Comparison of ENCODE assay signal across 1 cellular context in the genomic region with DNA sequence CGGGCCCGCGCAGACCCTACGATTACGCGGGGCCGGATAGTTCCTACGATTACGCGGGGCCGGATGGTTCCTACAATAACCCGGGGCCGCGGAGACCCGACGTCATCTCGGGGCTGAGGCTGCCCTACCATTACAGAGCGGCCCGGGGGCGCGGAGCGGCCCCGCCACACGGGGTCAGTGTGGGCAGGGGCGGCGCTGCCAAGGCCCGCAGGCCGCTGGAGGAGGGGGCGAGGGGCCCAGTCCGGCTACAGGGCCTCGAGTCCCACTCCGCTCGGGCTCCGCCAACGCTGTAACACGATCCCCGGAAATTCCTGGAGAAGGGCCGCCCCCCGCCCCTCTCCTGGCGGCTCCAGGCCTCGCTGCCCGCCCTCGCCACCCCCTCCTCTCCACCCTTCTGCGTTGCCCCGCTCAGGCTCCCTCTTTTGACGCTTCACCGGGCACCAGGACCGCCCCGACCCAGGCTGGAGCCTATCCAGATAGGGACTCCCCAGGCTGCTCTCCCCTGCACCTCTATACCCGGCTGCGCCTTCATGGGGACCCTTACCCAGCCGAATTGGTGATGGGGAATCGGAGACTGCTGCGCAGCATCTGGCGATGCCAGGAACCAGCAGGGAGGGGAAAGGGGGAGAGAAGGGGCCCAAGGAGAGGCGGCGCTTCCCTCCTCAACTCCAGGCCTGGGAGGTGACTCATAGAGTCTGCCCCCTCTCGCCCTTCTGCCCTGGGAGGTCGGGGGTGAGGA.
TF ChIP-seq lines count a peak whose summit lies in the region.

A gene with protein sequence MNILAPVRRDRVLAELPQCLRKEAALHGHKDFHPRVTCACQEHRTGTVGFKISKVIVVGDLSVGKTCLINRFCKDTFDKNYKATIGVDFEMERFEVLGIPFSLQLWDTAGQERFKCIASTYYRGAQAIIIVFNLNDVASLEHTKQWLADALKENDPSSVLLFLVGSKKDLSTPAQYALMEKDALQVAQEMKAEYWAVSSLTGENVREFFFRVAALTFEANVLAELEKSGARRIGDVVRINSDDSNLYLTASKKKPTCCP (minus strand): TSS at position 291 of the 739 bp plus-strand sequence. CDS start 602 bp downstream, outside the sequence.

TF ChIP-seq in HEK293, 187 proteins besides CTCF, POLR2A, EP300 and RAD21 (continued from another document):
- TF ChIP-seq, protein P1, sequence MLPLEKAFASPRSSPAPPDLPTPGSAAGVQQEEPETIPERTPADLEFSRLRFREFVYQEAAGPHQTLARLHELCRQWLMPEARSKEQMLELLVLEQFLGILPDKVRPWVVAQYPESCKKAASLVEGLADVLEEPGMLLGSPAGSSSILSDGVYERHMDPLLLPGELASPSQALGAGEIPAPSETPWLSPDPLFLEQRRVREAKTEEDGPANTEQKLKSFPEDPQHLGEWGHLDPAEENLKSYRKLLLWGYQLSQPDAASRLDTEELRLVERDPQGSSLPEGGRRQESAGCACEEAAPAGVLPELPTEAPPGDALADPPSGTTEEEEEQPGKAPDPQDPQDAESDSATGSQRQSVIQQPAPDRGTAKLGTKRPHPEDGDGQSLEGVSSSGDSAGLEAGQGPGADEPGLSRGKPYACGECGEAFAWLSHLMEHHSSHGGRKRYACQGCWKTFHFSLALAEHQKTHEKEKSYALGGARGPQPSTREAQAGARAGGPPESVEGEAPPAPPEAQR (tag by site-specific recombination; IDR thresholded peaks at IDR 0.05) = no peak
- no peak for TF ChIP-seq ZNF221 (tag by site-specific recombination; IDR thresholded peaks at IDR 0.05; ENCODE audit: borderline replicate concordance)
- TF ChIP-seq BCL11A (tag by site-specific recombination; IDR thresholded peaks at IDR 0.05; ENCODE audit: low read depth) = peak; percentile 86
- TF ChIP-seq ZNF670 (tag by site-specific recombination; IDR thresholded peaks at IDR 0.05; ENCODE audit: low read depth) = no peak
- no peak for TF ChIP-seq ZNF302 (tag by site-specific recombination; IDR thresholded peaks at IDR 0.05; ENCODE audit: low read depth)
- TF ChIP-seq WT1 (tag by site-specific recombination; IDR thresholded peaks at IDR 0.05) = peak; percentile 76; the same call in 1 of the 2 replicates
- TF ChIP-seq GLIS2 (tag by site-specific recombination; IDR thresholded peaks at IDR 0.05) = peak; percentile 95
- TF ChIP-seq, protein P2, sequence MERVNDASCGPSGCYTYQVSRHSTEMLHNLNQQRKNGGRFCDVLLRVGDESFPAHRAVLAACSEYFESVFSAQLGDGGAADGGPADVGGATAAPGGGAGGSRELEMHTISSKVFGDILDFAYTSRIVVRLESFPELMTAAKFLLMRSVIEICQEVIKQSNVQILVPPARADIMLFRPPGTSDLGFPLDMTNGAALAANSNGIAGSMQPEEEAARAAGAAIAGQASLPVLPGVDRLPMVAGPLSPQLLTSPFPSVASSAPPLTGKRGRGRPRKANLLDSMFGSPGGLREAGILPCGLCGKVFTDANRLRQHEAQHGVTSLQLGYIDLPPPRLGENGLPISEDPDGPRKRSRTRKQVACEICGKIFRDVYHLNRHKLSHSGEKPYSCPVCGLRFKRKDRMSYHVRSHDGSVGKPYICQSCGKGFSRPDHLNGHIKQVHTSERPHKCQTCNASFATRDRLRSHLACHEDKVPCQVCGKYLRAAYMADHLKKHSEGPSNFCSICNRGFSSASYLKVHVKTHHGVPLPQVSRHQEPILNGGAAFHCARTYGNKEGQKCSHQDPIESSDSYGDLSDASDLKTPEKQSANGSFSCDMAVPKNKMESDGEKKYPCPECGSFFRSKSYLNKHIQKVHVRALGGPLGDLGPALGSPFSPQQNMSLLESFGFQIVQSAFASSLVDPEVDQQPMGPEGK (tag by site-specific recombination; IDR thresholded peaks at IDR 0.05) = peak; percentile 80
- TF ChIP-seq, protein P3, sequence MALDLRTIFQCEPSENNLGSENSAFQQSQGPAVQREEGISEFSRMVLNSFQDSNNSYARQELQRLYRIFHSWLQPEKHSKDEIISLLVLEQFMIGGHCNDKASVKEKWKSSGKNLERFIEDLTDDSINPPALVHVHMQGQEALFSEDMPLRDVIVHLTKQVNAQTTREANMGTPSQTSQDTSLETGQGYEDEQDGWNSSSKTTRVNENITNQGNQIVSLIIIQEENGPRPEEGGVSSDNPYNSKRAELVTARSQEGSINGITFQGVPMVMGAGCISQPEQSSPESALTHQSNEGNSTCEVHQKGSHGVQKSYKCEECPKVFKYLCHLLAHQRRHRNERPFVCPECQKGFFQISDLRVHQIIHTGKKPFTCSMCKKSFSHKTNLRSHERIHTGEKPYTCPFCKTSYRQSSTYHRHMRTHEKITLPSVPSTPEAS (tag by site-specific recombination; IDR thresholded peaks at IDR 0.05) = 0 out of 2 replicates have a peak, but pooled peaks have one; percentile 25
- TF ChIP-seq ZBTB8A (tag by site-specific recombination; IDR thresholded peaks at IDR 0.05) = peak; percentile 92
- TF ChIP-seq YY1 (tag by site-specific recombination; IDR thresholded peaks at IDR 0.05) = peak; percentile 41; the same call in 1 of the 2 replicates
- TF ChIP-seq KLF8 (tag by site-specific recombination; IDR thresholded peaks at IDR 0.05) = peak; percentile 61
- TF ChIP-seq, protein P4, sequence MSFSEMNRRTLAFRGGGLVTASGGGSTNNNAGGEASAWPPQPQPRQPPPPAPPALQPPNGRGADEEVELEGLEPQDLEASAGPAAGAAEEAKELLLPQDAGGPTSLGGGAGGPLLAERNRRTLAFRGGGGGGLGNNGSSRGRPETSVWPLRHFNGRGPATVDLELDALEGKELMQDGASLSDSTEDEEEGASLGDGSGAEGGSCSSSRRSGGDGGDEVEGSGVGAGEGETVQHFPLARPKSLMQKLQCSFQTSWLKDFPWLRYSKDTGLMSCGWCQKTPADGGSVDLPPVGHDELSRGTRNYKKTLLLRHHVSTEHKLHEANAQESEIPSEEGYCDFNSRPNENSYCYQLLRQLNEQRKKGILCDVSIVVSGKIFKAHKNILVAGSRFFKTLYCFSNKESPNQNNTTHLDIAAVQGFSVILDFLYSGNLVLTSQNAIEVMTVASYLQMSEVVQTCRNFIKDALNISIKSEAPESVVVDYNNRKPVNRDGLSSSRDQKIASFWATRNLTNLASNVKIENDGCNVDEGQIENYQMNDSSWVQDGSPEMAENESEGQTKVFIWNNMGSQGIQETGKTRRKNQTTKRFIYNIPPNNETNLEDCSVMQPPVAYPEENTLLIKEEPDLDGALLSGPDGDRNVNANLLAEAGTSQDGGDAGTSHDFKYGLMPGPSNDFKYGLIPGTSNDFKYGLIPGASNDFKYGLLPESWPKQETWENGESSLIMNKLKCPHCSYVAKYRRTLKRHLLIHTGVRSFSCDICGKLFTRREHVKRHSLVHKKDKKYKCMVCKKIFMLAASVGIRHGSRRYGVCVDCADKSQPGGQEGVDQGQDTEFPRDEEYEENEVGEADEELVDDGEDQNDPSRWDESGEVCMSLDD (tag by site-specific recombination; IDR thresholded peaks at IDR 0.05) = peak; percentile 83; the same call in 1 of the 2 replicates
- TF ChIP-seq EGR2 (tag by site-specific recombination; IDR thresholded peaks at IDR 0.05; ENCODE audit: low read depth) = peak; percentile 91
- peak; percentile 13; the same call in 1 of the 2 replicates for TF ChIP-seq PRDM1 (tag by site-specific recombination; IDR thresholded peaks at IDR 0.05)
- no peak for TF ChIP-seq OSR2 (tag by site-specific recombination; IDR thresholded peaks at IDR 0.05)
- TF ChIP-seq, protein P5, sequence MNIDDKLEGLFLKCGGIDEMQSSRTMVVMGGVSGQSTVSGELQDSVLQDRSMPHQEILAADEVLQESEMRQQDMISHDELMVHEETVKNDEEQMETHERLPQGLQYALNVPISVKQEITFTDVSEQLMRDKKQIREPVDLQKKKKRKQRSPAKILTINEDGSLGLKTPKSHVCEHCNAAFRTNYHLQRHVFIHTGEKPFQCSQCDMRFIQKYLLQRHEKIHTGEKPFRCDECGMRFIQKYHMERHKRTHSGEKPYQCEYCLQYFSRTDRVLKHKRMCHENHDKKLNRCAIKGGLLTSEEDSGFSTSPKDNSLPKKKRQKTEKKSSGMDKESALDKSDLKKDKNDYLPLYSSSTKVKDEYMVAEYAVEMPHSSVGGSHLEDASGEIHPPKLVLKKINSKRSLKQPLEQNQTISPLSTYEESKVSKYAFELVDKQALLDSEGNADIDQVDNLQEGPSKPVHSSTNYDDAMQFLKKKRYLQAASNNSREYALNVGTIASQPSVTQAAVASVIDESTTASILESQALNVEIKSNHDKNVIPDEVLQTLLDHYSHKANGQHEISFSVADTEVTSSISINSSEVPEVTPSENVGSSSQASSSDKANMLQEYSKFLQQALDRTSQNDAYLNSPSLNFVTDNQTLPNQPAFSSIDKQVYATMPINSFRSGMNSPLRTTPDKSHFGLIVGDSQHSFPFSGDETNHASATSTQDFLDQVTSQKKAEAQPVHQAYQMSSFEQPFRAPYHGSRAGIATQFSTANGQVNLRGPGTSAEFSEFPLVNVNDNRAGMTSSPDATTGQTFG (tag by site-specific recombination; IDR thresholded peaks at IDR 0.05; ENCODE audit: borderline replicate concordance) = no peak
- TF ChIP-seq, protein P6, sequence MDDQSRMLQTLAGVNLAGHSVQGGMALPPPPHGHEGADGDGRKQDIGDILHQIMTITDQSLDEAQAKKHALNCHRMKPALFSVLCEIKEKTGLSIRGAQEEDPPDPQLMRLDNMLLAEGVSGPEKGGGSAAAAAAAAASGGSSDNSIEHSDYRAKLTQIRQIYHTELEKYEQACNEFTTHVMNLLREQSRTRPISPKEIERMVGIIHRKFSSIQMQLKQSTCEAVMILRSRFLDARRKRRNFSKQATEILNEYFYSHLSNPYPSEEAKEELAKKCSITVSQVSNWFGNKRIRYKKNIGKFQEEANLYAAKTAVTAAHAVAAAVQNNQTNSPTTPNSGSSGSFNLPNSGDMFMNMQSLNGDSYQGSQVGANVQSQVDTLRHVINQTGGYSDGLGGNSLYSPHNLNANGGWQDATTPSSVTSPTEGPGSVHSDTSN (CRISPR knock-in tag; IDR thresholded peaks at IDR 0.05) = 0 out of 2 replicates have a peak, but pooled peaks have one; percentile 79
- no peak for TF ChIP-seq RBAK (tag by site-specific recombination; IDR thresholded peaks at IDR 0.05)
- TF ChIP-seq ZNF544 (tag by site-specific recombination; IDR thresholded peaks at IDR 0.05) = no peak
- TF ChIP-seq, protein P7, sequence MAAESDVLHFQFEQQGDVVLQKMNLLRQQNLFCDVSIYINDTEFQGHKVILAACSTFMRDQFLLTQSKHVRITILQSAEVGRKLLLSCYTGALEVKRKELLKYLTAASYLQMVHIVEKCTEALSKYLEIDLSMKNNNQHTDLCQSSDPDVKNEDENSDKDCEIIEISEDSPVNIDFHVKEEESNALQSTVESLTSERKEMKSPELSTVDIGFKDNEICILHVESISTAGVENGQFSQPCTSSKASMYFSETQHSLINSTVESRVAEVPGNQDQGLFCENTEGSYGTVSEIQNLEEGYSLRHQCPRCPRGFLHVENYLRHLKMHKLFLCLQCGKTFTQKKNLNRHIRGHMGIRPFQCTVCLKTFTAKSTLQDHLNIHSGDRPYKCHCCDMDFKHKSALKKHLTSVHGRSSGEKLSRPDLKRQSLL (tag by site-specific recombination; IDR thresholded peaks at IDR 0.05) = peak; percentile 88
- peak; percentile 67 for TF ChIP-seq KLF10 (tag by site-specific recombination; IDR thresholded peaks at IDR 0.05)
- TF ChIP-seq, protein P8, sequence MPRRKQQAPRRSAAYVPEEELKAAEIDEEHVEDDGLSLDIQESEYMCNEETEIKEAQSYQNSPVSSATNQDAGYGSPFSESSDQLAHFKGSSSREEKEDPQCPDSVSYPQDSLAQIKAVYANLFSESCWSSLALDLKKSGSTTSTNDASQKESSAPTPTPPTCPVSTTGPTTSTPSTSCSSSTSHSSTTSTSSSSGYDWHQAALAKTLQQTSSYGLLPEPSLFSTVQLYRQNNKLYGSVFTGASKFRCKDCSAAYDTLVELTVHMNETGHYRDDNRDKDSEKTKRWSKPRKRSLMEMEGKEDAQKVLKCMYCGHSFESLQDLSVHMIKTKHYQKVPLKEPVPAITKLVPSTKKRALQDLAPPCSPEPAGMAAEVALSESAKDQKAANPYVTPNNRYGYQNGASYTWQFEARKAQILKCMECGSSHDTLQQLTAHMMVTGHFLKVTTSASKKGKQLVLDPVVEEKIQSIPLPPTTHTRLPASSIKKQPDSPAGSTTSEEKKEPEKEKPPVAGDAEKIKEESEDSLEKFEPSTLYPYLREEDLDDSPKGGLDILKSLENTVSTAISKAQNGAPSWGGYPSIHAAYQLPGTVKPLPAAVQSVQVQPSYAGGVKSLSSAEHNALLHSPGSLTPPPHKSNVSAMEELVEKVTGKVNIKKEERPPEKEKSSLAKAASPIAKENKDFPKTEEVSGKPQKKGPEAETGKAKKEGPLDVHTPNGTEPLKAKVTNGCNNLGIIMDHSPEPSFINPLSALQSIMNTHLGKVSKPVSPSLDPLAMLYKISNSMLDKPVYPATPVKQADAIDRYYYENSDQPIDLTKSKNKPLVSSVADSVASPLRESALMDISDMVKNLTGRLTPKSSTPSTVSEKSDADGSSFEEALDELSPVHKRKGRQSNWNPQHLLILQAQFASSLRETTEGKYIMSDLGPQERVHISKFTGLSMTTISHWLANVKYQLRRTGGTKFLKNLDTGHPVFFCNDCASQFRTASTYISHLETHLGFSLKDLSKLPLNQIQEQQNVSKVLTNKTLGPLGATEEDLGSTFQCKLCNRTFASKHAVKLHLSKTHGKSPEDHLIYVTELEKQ (tag by site-specific recombination; IDR thresholded peaks at IDR 0.05; ENCODE audit: borderline replicate concordance) = no peak
- peak; percentile 94 for TF ChIP-seq ZNF341 (tag by site-specific recombination; IDR thresholded peaks at IDR 0.05; ENCODE audit: low read depth)
- TF ChIP-seq ZXDB (tag by site-specific recombination; IDR thresholded peaks at IDR 0.05) = peak; percentile 60
- TF ChIP-seq KLF16 (tag by site-specific recombination; IDR thresholded peaks at IDR 0.05) = peak; percentile 72
- TF ChIP-seq ZFHX2 (tag by site-specific recombination; conservative IDR thresholded peaks at IDR 0.05) = peak; percentile 96
- peak; percentile 49; the same call in 1 of the 2 replicates for TF ChIP-seq ZNF629 (tag by site-specific recombination; IDR thresholded peaks at IDR 0.05)
- peak; percentile 91 for TF ChIP-seq ZIC2 (tag by site-specific recombination; IDR thresholded peaks at IDR 0.05)
- TF ChIP-seq, protein P9, sequence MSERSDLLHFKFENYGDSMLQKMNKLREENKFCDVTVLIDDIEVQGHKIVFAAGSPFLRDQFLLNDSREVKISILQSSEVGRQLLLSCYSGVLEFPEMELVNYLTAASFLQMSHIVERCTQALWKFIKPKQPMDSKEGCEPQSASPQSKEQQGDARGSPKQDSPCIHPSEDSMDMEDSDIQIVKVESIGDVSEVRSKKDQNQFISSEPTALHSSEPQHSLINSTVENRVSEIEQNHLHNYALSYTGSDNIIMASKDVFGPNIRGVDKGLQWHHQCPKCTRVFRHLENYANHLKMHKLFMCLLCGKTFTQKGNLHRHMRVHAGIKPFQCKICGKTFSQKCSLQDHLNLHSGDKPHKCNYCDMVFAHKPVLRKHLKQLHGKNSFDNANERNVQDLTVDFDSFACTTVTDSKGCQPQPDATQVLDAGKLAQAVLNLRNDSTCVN (tag by site-specific recombination; optimal IDR thresholded peaks at IDR 0.05) = peak; percentile 45
- 0 out of 2 replicates have a peak, but pooled peaks have one; percentile 7 for TF ChIP-seq ZNF121 (tag by site-specific recombination; IDR thresholded peaks at IDR 0.05)
- peak; percentile 66 for TF ChIP-seq SP2 (tag by site-specific recombination; IDR thresholded peaks at IDR 0.05)
- peak; percentile 60 for TF ChIP-seq ZFP69B (tag by site-specific recombination; IDR thresholded peaks at IDR 0.05)
- TF ChIP-seq ZNF561 (tag by site-specific recombination; IDR thresholded peaks at IDR 0.05; ENCODE audit: borderline replicate concordance) = peak; percentile 62
- 0 out of 2 replicates have a peak, but pooled peaks have one; percentile 35 for TF ChIP-seq ZBTB1 (tag by site-specific recombination; IDR thresholded peaks at IDR 0.05)
- 0 out of 2 replicates have a peak, but pooled peaks have one; percentile 21 for TF ChIP-seq ZBTB48 (tag by site-specific recombination; IDR thresholded peaks at IDR 0.05)
- peak; percentile 16; the same call in 1 of the 2 replicates for TF ChIP-seq ZNF24 (tag by site-specific recombination; IDR thresholded peaks at IDR 0.05)
